In genomic region chrX:55039471-55039870, GRCh38 we compare ENCODE assay signal across 25 cellular contexts. TPM values are rescaled to one million over a fixed set of nuclear protein-coding genes. Genes with fewer than 3 reads are reported as not detected.
"Had no signal": no experiment of that assay in that cellular context is flagged by ENCODE, and none has a peak within 500 bp of the region (broad histone marks: within the 10 kb centered on the region; RNA-seq: fewer than 3 reads in every experiment).

No MANE protein-coding gene starts in this region.

- H3K9me3 ChIP-seq: adrenal gland, gastroesophageal sphincter, left lung, suprapubic skin had no signal

- H3K27me3 ChIP-seq: gastroesophageal sphincter, heart left ventricle, left lung, suprapubic skin had no signal

- H3K4me1 ChIP-seq: adrenal gland, gastroesophageal sphincter, heart left ventricle, left lung, suprapubic skin had no signal

- H3K4me3 ChIP-seq: adrenal gland, gastroesophageal sphincter, heart left ventricle, left lung, suprapubic skin had no signal

- FAIRE-seq: TTC549 had no signal

- H3K27ac ChIP-seq: adrenal gland, gastroesophageal sphincter, heart left ventricle, left lung, suprapubic skin had no signal

- H3K36me3 ChIP-seq: adrenal gland, gastroesophageal sphincter, heart left ventricle, left lung, suprapubic skin had no signal

- DNase-seq: activated B cell treated with CpG ODN at 0.5 μM for 24 hours; activated CD4-positive, alpha-beta memory T cell treated with anti-CD3 and anti-CD28 coated beads for 36 hours; activated CD4-positive, alpha-beta T cell treated with anti-CD3 and anti-CD28 coated beads for 4 hours; activated gamma-delta T cell treated with Interleukin-2 at 50 U/mL for 16 hours; activated T-cell treated with anti-CD3 and anti-CD28 coated beads for 4 hours; adrenal gland; caudate nucleus; endodermal cell; heart left ventricle; kidney; left lung; nephron progenitor cell; nucleus accumbens; stimulated activated CD4-positive, alpha-beta T cell treated with anti-CD3 and anti-CD28 coated beads, Interleukin-2, amount 100 ng/mL, for 48 hours; stimulated activated naive CD8-positive, alpha-beta T cell treated with anti-CD3 and anti-CD28 coated beads, Interleukin-15, amount 100 ng/mL, for 72 hours had no signal

RNA-seq across cellular contexts. Expression of gene ALAS2, which starts 8.7 kb away (rescaled TPM):
- total RNA-seq: activated CD4-positive, alpha-beta memory T cell treated with anti-CD3 and anti-CD28 coated beads for 36 hours; activated naive CD4-positive, alpha-beta T cell treated with anti-CD3 and anti-CD28 coated beads, Interleukin-2, amount 50 U/mL, for 72 hours; activated T-helper 1 cell treated with anti-CD3 and anti-CD28 coated beads, Interleukin-12 subunit alpha, Interleukin-12 subunit beta, Interleukin-2, Interleukin-4 antibody, amounts not matched to agents 30 ng/mL and 10 ng/mL and 1 ng/mL, durations not matched to agents 14 hours and 24 hours and 36 hours; epithelial cell of proximal tubule; lung microvascular endothelial cell; myocyte; suprapubic skin had no signal

RNA-seq across cellular contexts. Expression of gene PAGE2B, which starts 35.4 kb away (rescaled TPM):
- total RNA-seq: activated B cell treated with CpG ODN at 0.5 μM for 24 hours; activated T-helper 1 cell treated with anti-CD3 and anti-CD28 coated beads, Interleukin-12 subunit alpha, Interleukin-12 subunit beta, Interleukin-2, Interleukin-4 antibody, amounts not matched to agents 30 ng/mL and 10 ng/mL and 1 ng/mL, durations not matched to agents 14 hours and 24 hours and 36 hours; adrenal gland; endodermal cell; epithelial cell of proximal tubule; gastroesophageal sphincter; heart left ventricle; kidney; left lung; lung microvascular endothelial cell; myocyte; posterior vena cava; skeletal muscle tissue; suprapubic skin had no signal
- polyA plus RNA-seq: adrenal gland, heart left ventricle had no signal

RNA-seq across cellular contexts. Expression of gene PFKFB1, which starts 45.5 kb away (rescaled TPM):
- total RNA-seq: epithelial cell of proximal tubule, lung microvascular endothelial cell, myocyte, skeletal muscle tissue had no signal

RNA-seq across cellular contexts. Expression of gene PAGE2, which starts 49.3 kb away (rescaled TPM):
- total RNA-seq: activated B cell treated with CpG ODN at 0.5 μM for 24 hours; activated CD4-positive, alpha-beta memory T cell treated with anti-CD3 and anti-CD28 coated beads for 36 hours; activated T-helper 1 cell treated with anti-CD3 and anti-CD28 coated beads, Interleukin-12 subunit alpha, Interleukin-12 subunit beta, Interleukin-2, Interleukin-4 antibody, amounts not matched to agents 30 ng/mL and 10 ng/mL and 1 ng/mL, durations not matched to agents 14 hours and 24 hours and 36 hours; adrenal gland; endodermal cell; epithelial cell of proximal tubule; gastroesophageal sphincter; heart left ventricle; kidney; left lung; lung microvascular endothelial cell; myocyte; posterior vena cava; skeletal muscle tissue; suprapubic skin had no signal
- polyA plus RNA-seq: adrenal gland, heart left ventricle had no signal
